In genomic region chr7:65508581-65509367, GRCh38 we compare ENCODE assay signal across 8 cellular contexts.
DNase-seq lines count a peak whose midpoint lies in the region; ATAC-seq and TF ChIP-seq lines count a peak whose summit lies in the region.
"Not testable (repeated sequence)": the region's sequence is repeated elsewhere in the genome, so short reads cannot be mapped to it uniquely, and the experiment has no call there.

No MANE protein-coding gene starts in this region.

- not testable (repeated sequence) for H3K36me3 Mint-ChIP-seq in naive thymus-derived CD4-positive, alpha-beta T cell

- ATAC-seq in naive thymus-derived CD4-positive, alpha-beta T cell: not testable (repeated sequence)

- intact Hi-C loops in A673 (cut with micrococcal nuclease; ENCODE audit: unreplicated experiment); left ventricle myocardium inferior (cut with micrococcal nuclease); naive thymus-derived CD4-positive, alpha-beta T cell (cut with micrococcal nuclease): not testable (repeated sequence)

- peak overlapping the region in 5 of 10 donors; percentile 36 to 83 (median 67) for H3K4me3 Mint-ChIP-seq in naive thymus-derived CD4-positive, alpha-beta T cell

- not testable (repeated sequence) for H3K4me1 ChIP-seq in A673 (ENCODE audit: insufficient read depth, low read length, poor library complexity, severe bottlenecking); naive thymus-derived CD4-positive, alpha-beta T cell (ENCODE audit: control insufficient read depth in 2 of 2, insufficient read depth in 2 of 2, low read length in 2 of 2)
- H3K4me1 ChIP-seq in left ventricle myocardium inferior: peaks cover 14% of the 10 kb centered on the region

- not testable (repeated sequence) for H3K27ac Mint-ChIP-seq in naive thymus-derived CD4-positive, alpha-beta T cell

- peaks cover 0 to 13% (median 3%) of the 10 kb centered on the region in 11 donors for H3K9me3 Mint-ChIP-seq in naive thymus-derived CD4-positive, alpha-beta T cell

- TF ChIP-seq CTCF in A673 (conservative IDR thresholded peaks at IDR 0.05; ENCODE audit: low read depth, low read length); coronary artery (IDR thresholded peaks at IDR 0.05); left ventricle myocardium inferior (IDR thresholded peaks at IDR 0.05; ENCODE audit: borderline replicate concordance): not testable (repeated sequence)

- peaks cover 29% of the 10 kb centered on the region for H3K27me3 ChIP-seq in A673 (replicated peaks; ENCODE audit: insufficient read depth, low read depth, low read length, poor library complexity)
- H3K27me3 ChIP-seq in H7 (ENCODE audit: control insufficient read depth, insufficient read depth, low read length): peaks cover 26% of the 10 kb centered on the region
- H3K27me3 ChIP-seq in left ventricle myocardium inferior (ENCODE audit: low read depth): peaks cover 36% of the 10 kb centered on the region
- H3K27me3 ChIP-seq in naive thymus-derived CD4-positive, alpha-beta T cell (ENCODE audit: control insufficient read depth in 2 of 2, insufficient read depth in 2 of 2, low read length in 2 of 2): not testable (repeated sequence)

- H3K9me3 ChIP-seq in A673 (ENCODE audit: low read depth, low read length, poor library complexity, severe bottlenecking); naive thymus-derived CD4-positive, alpha-beta T cell (ENCODE audit: control insufficient read depth in 2 of 3, low read length in 3 of 3): not testable (repeated sequence)
- peaks cover 11% of the 10 kb centered on the region for H3K9me3 ChIP-seq in left ventricle myocardium inferior (replicated peaks)

- H3K4me3 ChIP-seq in A673 (ENCODE audit: low read depth, low read length, poor library complexity, severe bottlenecking) (peak overlapping the region; percentile 61), H7 (ENCODE audit: insufficient read depth, low read depth, low read length) (peak overlapping the region; percentile 32), coronary artery (peak overlapping the region; percentile 68), left ventricle myocardium inferior (peak overlapping the region; percentile 66)
- peak overlapping the region; percentile 41 for H3K4me3 ChIP-seq in naive thymus-derived CD4-positive, alpha-beta T cell (ENCODE audit: low read length)

- POLR2A ChIA-PET in A673 (lab: Charles Lee; ENCODE audit: low non-redundant PET): not testable (repeated sequence)
- POLR2A ChIA-PET in naive thymus-derived CD4-positive, alpha-beta T cell (lab: Charles Lee): interaction anchor here (0.5 kb wide), 1 partner anchor 84 kb away, joined by 4 read pairs; no protein-coding TSS in a partner anchor

- H3K27me3 Mint-ChIP-seq in naive thymus-derived CD4-positive, alpha-beta T cell: peaks cover 16 to 22% (median 20%) of the 10 kb centered on the region in 5 donors

- BruUV-seq in A673 (replicated peaks; lab: Mats Ljungman, UMichigan): not testable (repeated sequence)

- not testable (repeated sequence) for H3K27ac ChIP-seq in A673 (ENCODE audit: low read depth, low read length, poor library complexity, severe bottlenecking); coronary artery; left ventricle myocardium inferior (replicated peaks); naive thymus-derived CD4-positive, alpha-beta T cell (ENCODE audit: low read depth, low read length)

- not testable (repeated sequence) for DNase-seq in A673 (ENCODE audit: low spot score); H7; coronary artery (ENCODE audit: low spot score)
- peak; percentile 18 for DNase-seq in NCI-H82 (lab: John Stamatoyannopoulos, UW)
- peak; percentile 12 for DNase-seq in activated CD8-positive, alpha-beta memory T cell treated with anti-CD3 and anti-CD28 coated beads, Interleukin-2, amount 50 U/mL, for 4 hours
- DNase-seq in left ventricle myocardium inferior: peak; percentile 4
- peak in 1 of 9 donors; percentile 8 for DNase-seq in naive thymus-derived CD4-positive, alpha-beta T cell
- DNase-seq in stimulated activated CD4-positive, alpha-beta T cell treated with anti-CD3 and anti-CD28 coated beads, Interleukin-15, amount 100 ng/mL, for 24 hours: peak; percentile 4

- CTCF ChIA-PET in A673 (lab: Charles Lee); naive thymus-derived CD4-positive, alpha-beta T cell (lab: Charles Lee): not testable (repeated sequence)

- H3K4me1 Mint-ChIP-seq in naive thymus-derived CD4-positive, alpha-beta T cell: not testable (repeated sequence)

- not testable (repeated sequence) for H3K36me3 ChIP-seq in A673 (ENCODE audit: insufficient read depth, low read length, poor library complexity, severe bottlenecking); H7 (replicated peaks; ENCODE audit: control insufficient read depth, insufficient read depth, low read length); left ventricle myocardium inferior; naive thymus-derived CD4-positive, alpha-beta T cell (ENCODE audit: control insufficient read depth in 2 of 3, insufficient read depth in 3 of 3, low read length in 3 of 3)
